ENCODE assay signal across 19 cellular contexts in the genomic region with DNA sequence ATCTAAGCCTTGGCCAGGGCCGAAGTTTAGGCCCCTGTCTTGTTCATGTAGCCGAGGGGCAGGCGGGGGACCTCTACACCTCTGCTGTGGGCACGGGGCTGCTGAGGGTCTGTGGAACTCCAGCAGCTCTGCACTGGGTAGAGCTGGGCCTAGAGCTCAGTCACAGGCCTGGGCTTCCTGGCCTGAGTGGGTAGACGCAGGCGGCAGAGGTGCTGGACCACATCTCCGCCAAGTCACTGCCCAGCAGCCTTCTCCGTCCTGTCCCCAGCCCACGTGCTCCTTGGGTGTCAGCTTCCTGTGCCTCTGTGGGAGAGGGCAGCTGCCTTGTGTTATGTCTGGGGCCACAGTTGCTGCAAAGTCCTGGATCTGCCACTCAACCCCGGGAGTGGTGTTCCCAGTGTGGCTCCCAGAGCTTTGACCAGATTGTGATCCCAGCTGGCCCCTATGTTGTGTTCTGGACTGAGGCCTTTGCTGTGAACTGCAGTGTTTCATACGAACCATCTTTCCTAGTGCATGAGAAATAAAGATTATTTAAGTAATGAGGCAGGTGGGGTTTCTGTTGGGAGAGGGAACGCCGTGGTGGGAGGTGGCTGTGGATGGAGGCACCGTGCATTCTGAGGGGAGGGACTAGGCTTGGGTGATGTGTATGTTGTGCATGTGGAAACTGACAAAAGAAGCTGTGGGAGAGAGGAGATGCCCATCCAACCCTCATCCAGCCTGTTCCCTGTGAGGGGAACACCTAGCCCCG. TPM values are rescaled to one million over a fixed set of nuclear protein-coding genes. Genes with fewer than 3 reads are reported as not detected.
DNase-seq lines count a peak whose midpoint lies in the region; ATAC-seq and TF ChIP-seq lines count a peak whose summit lies in the region.
"Had no signal": no experiment of that assay in that cellular context is flagged by ENCODE, and none has a peak within 500 bp of the region (broad histone marks: within the 10 kb centered on the region; RNA-seq: fewer than 3 reads in every experiment).

No MANE protein-coding gene starts in this region.

- peaks cover 9% of the 10 kb centered on the region for H4K20me1 ChIP-seq in IMR-90 (ENCODE audit: insufficient read depth, low read length)

- no peak overlapping the region for H3K23ac ChIP-seq in IMR-90 (ENCODE audit: low read depth, low read length)

- H2BK5ac ChIP-seq in IMR-90 (ENCODE audit: low read depth, low read length, poor library complexity, severe bottlenecking), result no peak overlapping the region

- TSS peak; percentile 53 for BruUV-seq in IMR-90 (replicated peaks; lab: Mats Ljungman, UMichigan)

- H3K4me2 ChIP-seq in IMR-90 (ENCODE audit: low read depth, low read length), result no peak overlapping the region

- no peaks in the 10 kb centered on the region for H3K27me3 ChIP-seq in IMR-90 (ENCODE audit: control insufficient read depth, insufficient read depth, low read length)
- no peaks in the 10 kb centered on the region for H3K27me3 ChIP-seq in psoas muscle (ENCODE audit: insufficient read depth in 3 of 3, low read length in 2 of 3)
- H3K27me3 ChIP-seq: ovary, tibial artery had no signal

- no peak overlapping the region for H2AFZ ChIP-seq in IMR-90 (replicated peaks; ENCODE audit: low read length, poor library complexity)

- H3K4me3 ChIP-seq in IMR-90 (ENCODE audit: insufficient read depth, low read depth, low read length) (no peak overlapping the region), psoas muscle (no peak overlapping the region)
- H3K4me3 ChIP-seq: ovary, tibial artery had no signal

- no peak for TF ChIP-seq POLR2A in IMR-90 (IDR thresholded peaks at IDR 0.05; ENCODE audit: low read depth, low read length)

- no peak overlapping the region for H3K14ac ChIP-seq in IMR-90 (replicated peaks; ENCODE audit: low read depth, low read length)

- no peak overlapping the region for H2BK15ac ChIP-seq in IMR-90 (ENCODE audit: low read depth, low read length)

- no peaks in the 10 kb centered on the region for H3K9me3 ChIP-seq in IMR-90 (ENCODE audit: control insufficient read depth, insufficient read depth, low read length)
- H3K9me3 ChIP-seq in psoas muscle, result no peaks in the 10 kb centered on the region
- H3K9me3 ChIP-seq: ovary, tibial artery had no signal

- peak; percentile 42 for DNase-seq in NCI-H1694 treated with DMSO at 0.1 percent for 48 hours (lab: John Stamatoyannopoulos, UW)
- no peak for DNase-seq in NCI-H1694 (lab: John Stamatoyannopoulos, UW)
- DNase-seq in IMR-90, result no peak
- peak; percentile 13 for DNase-seq in dedifferentiated amniotic fluid mesenchymal stem cell (ENCODE audit: extremely low spot score)
- DNase-seq in psoas muscle, result no peak
- DNase-seq in effector CD8-positive, alpha-beta T cell (lab: John Stamatoyannopoulos, UW), result no peak
- no peak for DNase-seq in NCI-H748 treated with DMSO at 0.1 percent for 48 hours (lab: John Stamatoyannopoulos, UW)
- DNase-seq in stimulated activated CD4-positive, alpha-beta T cell treated with anti-CD3 and anti-CD28 coated beads, Interleukin-15, amount 100 ng/mL, for 24 hours, result no peak
- DNase-seq: 8988T; activated CD8-positive, alpha-beta memory T cell treated with anti-CD3 and anti-CD28 coated beads for 24 hours; activated gamma-delta T cell treated with Interleukin-2 at 50 U/mL for 16 hours; CD4-positive, CD25-positive, alpha-beta regulatory T cell; DND-41; effector memory CD4-positive, alpha-beta T cell; kidney glomerular epithelial cell; stimulated activated CD4-positive, alpha-beta T cell treated with anti-CD3 and anti-CD28 coated beads, Interleukin-4, amount 100 ng/mL, for 4 hours had no signal

- no peak overlapping the region for H4K91ac ChIP-seq in IMR-90 (ENCODE audit: insufficient read depth, low read depth, low read length)

- H2AK5ac ChIP-seq in IMR-90 (ENCODE audit: low read depth, low read length), result no peak overlapping the region

- no peak for TF ChIP-seq RAD21 in IMR-90 (IDR thresholded peaks at IDR 0.05; ENCODE audit: low read length)

- H3K4me1 ChIP-seq in IMR-90 (ENCODE audit: control insufficient read depth, insufficient read depth, low read length), result peaks cover 9% of the 10 kb centered on the region
- no peaks in the 10 kb centered on the region for H3K4me1 ChIP-seq in psoas muscle

- no peak overlapping the region for H2BK20ac ChIP-seq in IMR-90 (ENCODE audit: low read depth, low read length)

- no peak overlapping the region for H3K56ac ChIP-seq in IMR-90 (ENCODE audit: extremely low read depth, insufficient read depth, low read length)

- WGBS in IMR-90 (ENCODE audit: extremely low coverage in 2 of 2, insufficient read length in 1 of 2), 2 experiments, result 97% methylated on average over 10 of the region's 15 CpGs; no CpG with 5 or more reads in 1 of the 2 experiments
- WGBS in psoas muscle, 3 donors, result 66 to 76% (median 71%) methylated on average over 14 to 15 of the region's 15 CpGs

- ATAC-seq in IMR-90 (ENCODE audit: low read depth), result no peak
- peak in 3 of 4 donors; percentile 18 to 21 (median 18) for ATAC-seq in psoas muscle

- dilution Hi-C loops in IMR-90 (cut with HindIII; ENCODE audit: low sequenced_read_pairs, unreplicated experiment), result no loop called here

- no peaks in the 10 kb centered on the region for H3K9me1 ChIP-seq in IMR-90 (ENCODE audit: insufficient read depth, low read length)

- POLR2A ChIA-PET in IMR-90 (lab: Charles Lee; ENCODE audit: unreplicated experiment), result no interaction called here

- TF ChIP-seq CTCF in IMR-90 (conservative IDR thresholded peaks at IDR 0.05; ENCODE audit: low read depth, low read length) (no peak), psoas muscle (IDR thresholded peaks at IDR 0.05) (no peak)

- no peak overlapping the region for H4K8ac ChIP-seq in IMR-90 (ENCODE audit: low read depth in 2 of 2, low read length in 2 of 2)

- H3K27ac ChIP-seq in IMR-90 (ENCODE audit: insufficient read depth, low read length) (no peak overlapping the region), psoas muscle (no peak overlapping the region)
- H3K27ac ChIP-seq: ovary, tibial artery had no signal

- H2BK120ac ChIP-seq in IMR-90 (ENCODE audit: low read depth, low read length), result no peak overlapping the region

- no peak overlapping the region for H3K4ac ChIP-seq in IMR-90 (ENCODE audit: low read depth, low read length)

- peaks cover 21 to 34% of the 10 kb centered on the region in 2 experiments; a peak in 3 of 4 replicates for H3K79me1 ChIP-seq in IMR-90 (ENCODE audit: low read depth in 1 of 2, low read length in 2 of 2)

- no peak overlapping the region for H4K5ac ChIP-seq in IMR-90 (ENCODE audit: low read depth, low read length)

- no peak overlapping the region for H3K9ac ChIP-seq in IMR-90 (ENCODE audit: low read depth, low read length)

- intact Hi-C loops in IMR-90 (cut with micrococcal nuclease), result no loop called here
- intact Hi-C loops in psoas muscle (cut with DNase I), result loop anchor here in 1 of 2 donors (5.0 kb wide), 1 partner anchor 84 kb away; the partner anchor contains the start of gene GNAI3

- H2AK9ac ChIP-seq in IMR-90 (replicated peaks; ENCODE audit: low read depth, low read length, poor library complexity), result peak overlapping the region; percentile 65

- H3K18ac ChIP-seq in IMR-90 (ENCODE audit: low read depth, low read length), result no peak overlapping the region

- peaks cover 58% of the 10 kb centered on the region for H3K36me3 ChIP-seq in IMR-90 (ENCODE audit: control insufficient read depth, insufficient read depth, low read length)
- H3K36me3 ChIP-seq in psoas muscle (ENCODE audit: insufficient read depth in 1 of 2, low read depth in 1 of 2), result peaks cover 0 to 36% of the 10 kb centered on the region in 2 donors
- H3K36me3 ChIP-seq: ovary had no signal

- in situ Hi-C loops in IMR-90 (cut with MboI; ENCODE audit: low sequenced_read_pairs), result no loop called here

- CTCF ChIA-PET in IMR-90 (lab: Yijun Ruan, JAX), result no interaction called here

TF ChIP-seq in IMR-90, 13 proteins besides CTCF, POLR2A, EP300 and RAD21 (continues in another document):
- no peak for TF ChIP-seq FOS (IDR thresholded peaks at IDR 0.05; ENCODE audit: low read depth, low read length)

RNA-seq across cellular contexts. Expression of gene AMPD2, which starts 12.1 kb away (rescaled TPM):
- total RNA-seq in IMR-90 (2012; rRNA removed) (50.3 and 61.5 TPM in 2 replicates), psoas muscle (10 to 100 TPM in 1 of 4 donors, 1 to 10 TPM in 3; 7.3 to 13.1 (median 8.7) TPM)
- polyA plus RNA-seq in IMR-90 (2012; rRNA removed) (103 and 116 TPM in 2 replicates), psoas muscle (10 to 100 TPM in 1 of 3 donors, 1 to 10 TPM in 2; 4.2 to 13.9 (median 5.6) TPM)
- polyA plus RNA-seq in IMR-90 (2012; cell fraction: cytosol; rRNA removed), result 64.5 and 81.2 TPM in 2 replicates
- 569 and 1,268 TPM in 2 replicates for polyA plus RNA-seq in IMR-90 (2012; cell fraction: nucleus; rRNA removed; ENCODE audit: low replicate concordance)

RNA-seq across cellular contexts. Expression of gene GNAT2, which starts 12.3 kb away (rescaled TPM):
- total RNA-seq in IMR-90 (2012; rRNA removed) (0.28 and 0.36 TPM in 2 replicates), psoas muscle (not detected)
- polyA plus RNA-seq in IMR-90 (2012; rRNA removed) (0.17 and 0.26 TPM in 2 replicates), psoas muscle (under 1 TPM in 2 of 3 donors, not detected in 1; 0.07 to 0.16 TPM)
- 0.07 TPM in 1 of 2 replicates, not detected in the other for polyA plus RNA-seq in IMR-90 (2012; cell fraction: cytosol; rRNA removed)
- 0.10 TPM in 1 of 2 replicates, not detected in the other for polyA plus RNA-seq in IMR-90 (2012; cell fraction: nucleus; rRNA removed; ENCODE audit: low replicate concordance)
- total RNA-seq: CD4-positive, CD25-positive, alpha-beta regulatory T cell; mononuclear cell; ovary had no signal
- polyA plus RNA-seq: ovary had no signal

RNA-seq across cellular contexts. Expression of gene GSTM4, which starts 24.2 kb away (rescaled TPM):
- 6.4 and 10.4 TPM in 2 replicates for total RNA-seq in IMR-90 (2012; rRNA removed)
- 37.8 and 42.2 TPM in 2 replicates for polyA plus RNA-seq in IMR-90 (2012; rRNA removed)
- 29.1 and 38.2 TPM in 2 replicates for polyA plus RNA-seq in IMR-90 (2012; cell fraction: cytosol; rRNA removed)
- 28.6 and 35.6 TPM in 2 replicates for polyA plus RNA-seq in IMR-90 (2012; cell fraction: nucleus; rRNA removed; ENCODE audit: low replicate concordance)
- total RNA-seq in psoas muscle, result 10 to 100 TPM; 35.0 to 56.2 (median 46.9) TPM
- polyA plus RNA-seq in psoas muscle, result 10 to 100 TPM; 26.0 to 46.8 (median 42.9) TPM

RNA-seq across cellular contexts. Expression of gene GSTM2, which starts 36.2 kb away (rescaled TPM):
- total RNA-seq in IMR-90 (2012; rRNA removed), result 6.9 and 10.2 TPM in 2 replicates
- polyA plus RNA-seq in IMR-90 (2012; rRNA removed), result 85.5 and 93.9 TPM in 2 replicates
- 35.3 and 55.1 TPM in 2 replicates for polyA plus RNA-seq in IMR-90 (2012; cell fraction: cytosol; rRNA removed)
- polyA plus RNA-seq in IMR-90 (2012; cell fraction: nucleus; rRNA removed; ENCODE audit: low replicate concordance), result 360 and 610 TPM in 2 replicates
- total RNA-seq in psoas muscle, result 100 to 1,000 TPM in 2 of 4 donors, 10 to 100 TPM in 2; 38.7 to 175 (median 105) TPM
- 10 to 100 TPM; 35.5 to 86.8 (median 61.4) TPM for polyA plus RNA-seq in psoas muscle

RNA-seq across cellular contexts. Expression of gene GSTM1, which starts 55.9 kb away (rescaled TPM):
- total RNA-seq in IMR-90 (2012; rRNA removed), result not detected in 2 replicates
- not detected in 2 replicates for polyA plus RNA-seq in IMR-90 (2012; rRNA removed)
- not detected in 2 replicates for polyA plus RNA-seq in IMR-90 (2012; cell fraction: cytosol; rRNA removed)
- polyA plus RNA-seq in IMR-90 (2012; cell fraction: nucleus; rRNA removed; ENCODE audit: low replicate concordance), result 0.24 TPM in 1 of 2 replicates, not detected in the other
- 10 to 100 TPM in 2 of 4 donors, under 1 TPM in 1, not detected in 1; 0.42 to 89.4 (median 27.6) TPM for total RNA-seq in psoas muscle
- 10 to 100 TPM in 2 of 3 donors, under 1 TPM in 1; 0.21 to 41.2 (median 27.5) TPM for polyA plus RNA-seq in psoas muscle
- total RNA-seq: mononuclear cell had no signal

Comparison
In these comparisons a context has a peak if more than half of its experiments do, and no peak if none do; other contexts are left out.
1. DNase-seq: peak in NCI-H1694 treated with DMSO at 0.1 percent for 48 hours (single experiment) and dedifferentiated amniotic fluid mesenchymal stem cell (single experiment); none in NCI-H1694 (single experiment), IMR-90 (single experiment), psoas muscle (0 of 2), effector CD8-positive, alpha-beta T cell (single experiment), NCI-H748 treated with DMSO at 0.1 percent for 48 hours (single experiment) and stimulated activated CD4-positive, alpha-beta T cell treated with anti-CD3 and anti-CD28 coated beads, Interleukin-15, amount 100 ng/mL, for 24 hours (single experiment).